8 cellular contexts compared by ENCODE assay signal in the genomic region with DNA sequence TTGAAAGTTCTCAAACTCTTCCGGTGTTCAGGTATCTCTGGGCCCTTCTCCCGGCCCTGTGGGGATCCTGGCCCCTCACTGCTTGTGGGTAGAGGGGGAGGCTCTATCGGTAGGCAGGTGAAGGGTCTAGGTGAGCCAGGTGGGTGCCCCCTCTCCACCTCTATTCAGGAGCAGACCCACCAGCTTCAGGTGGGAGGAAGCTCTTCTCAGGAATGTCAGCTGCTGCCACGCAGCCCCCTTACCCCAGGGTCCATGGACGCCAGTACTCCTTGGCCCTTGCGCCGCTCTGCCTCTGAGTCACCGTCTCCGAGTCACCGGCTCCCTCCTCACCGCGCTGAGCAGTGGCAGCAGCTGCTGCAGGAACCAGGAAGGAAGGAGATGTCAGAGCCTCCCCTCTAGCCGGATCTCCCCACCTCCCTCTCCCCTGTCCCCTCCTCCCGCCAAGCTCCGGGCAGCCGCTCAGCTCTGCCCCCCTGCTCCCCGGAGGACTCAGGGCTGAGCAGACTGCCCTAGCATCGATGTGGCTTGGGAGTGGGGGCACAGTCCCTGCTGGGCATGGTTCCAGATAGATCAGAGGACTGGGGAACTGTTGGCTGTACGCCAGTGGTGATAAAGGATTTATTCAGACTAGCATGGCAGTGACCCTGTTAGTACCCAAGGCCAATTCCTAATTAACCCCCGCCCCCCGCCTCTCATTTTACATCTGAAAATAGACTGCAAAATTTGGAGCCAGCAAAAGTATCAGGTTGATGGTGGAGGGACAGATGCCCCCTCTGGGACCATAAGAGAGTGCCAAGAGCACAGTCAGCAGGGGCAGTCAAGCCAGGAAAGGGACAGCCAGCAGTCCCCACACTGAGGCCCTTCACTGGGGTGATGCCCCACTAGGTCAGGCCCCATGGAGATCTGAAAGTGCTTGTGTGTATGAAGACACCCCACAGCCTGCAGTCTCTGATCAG. TPM values are rescaled to one million over a fixed set of nuclear protein-coding genes. Genes with fewer than 3 reads are reported as not detected.
DNase-seq lines count a peak whose midpoint lies in the region; ATAC-seq and TF ChIP-seq lines count a peak whose summit lies in the region.

A gene with protein sequence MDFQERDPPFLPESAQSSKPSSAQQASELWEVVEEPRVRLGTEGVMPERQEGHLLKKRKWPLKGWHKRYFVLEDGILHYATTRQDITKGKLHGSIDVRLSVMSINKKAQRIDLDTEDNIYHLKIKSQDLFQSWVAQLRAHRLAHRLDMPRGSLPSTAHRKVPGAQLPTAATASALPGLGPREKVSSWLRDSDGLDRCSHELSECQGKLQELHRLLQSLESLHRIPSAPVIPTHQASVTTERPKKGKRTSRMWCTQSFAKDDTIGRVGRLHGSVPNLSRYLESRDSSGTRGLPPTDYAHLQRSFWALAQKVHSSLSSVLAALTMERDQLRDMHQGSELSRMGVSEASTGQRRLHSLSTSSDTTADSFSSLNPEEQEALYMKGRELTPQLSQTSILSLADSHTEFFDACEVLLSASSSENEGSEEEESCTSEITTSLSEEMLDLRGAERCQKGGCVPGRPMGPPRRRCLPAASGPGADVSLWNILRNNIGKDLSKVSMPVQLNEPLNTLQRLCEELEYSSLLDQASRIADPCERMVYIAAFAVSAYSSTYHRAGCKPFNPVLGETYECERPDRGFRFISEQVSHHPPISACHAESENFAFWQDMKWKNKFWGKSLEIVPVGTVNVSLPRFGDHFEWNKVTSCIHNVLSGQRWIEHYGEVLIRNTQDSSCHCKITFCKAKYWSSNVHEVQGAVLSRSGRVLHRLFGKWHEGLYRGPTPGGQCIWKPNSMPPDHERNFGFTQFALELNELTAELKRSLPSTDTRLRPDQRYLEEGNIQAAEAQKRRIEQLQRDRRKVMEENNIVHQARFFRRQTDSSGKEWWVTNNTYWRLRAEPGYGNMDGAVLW (minus strand): TSS at position 371 of the 956 bp plus-strand sequence. CDS start 1,516 bp downstream, outside the sequence.

- H3K36me3 Mint-ChIP-seq in CD4-positive, CD25-positive, alpha-beta regulatory T cell, result peaks cover 30% of the 10 kb centered on the region

- H3K27me3 ChIP-seq in CD4-positive, CD25-positive, alpha-beta regulatory T cell (ENCODE audit: control insufficient read depth, insufficient read depth, low read length), result no peaks in the 10 kb centered on the region
- no peaks in the 10 kb centered on the region for H3K27me3 ChIP-seq in HUES64 (ENCODE audit: insufficient read depth, low read length)
- no peaks in the 10 kb centered on the region for H3K27me3 ChIP-seq in mucosa of stomach (ENCODE audit: control insufficient read depth, insufficient read depth, low read length)

- peak within 1 kb of the TSS; percentile 72 for H3K27ac ChIP-seq in CD4-positive, CD25-positive, alpha-beta regulatory T cell (ENCODE audit: insufficient read depth, low read length, poor library complexity, severe bottlenecking)
- no peak within 1 kb of the TSS for H3K27ac ChIP-seq in HUES64 (ENCODE audit: low read depth, low read length)

- peak within 1 kb of the TSS; percentile 95 to 98 (median 98) for H3K4me3 Mint-ChIP-seq in CD4-positive, CD25-positive, alpha-beta regulatory T cell

- H3K9ac ChIP-seq in HUES64 (ENCODE audit: low read depth, low read length) (peak within 1 kb of the TSS; percentile 66), mucosa of stomach (ENCODE audit: low read length) (peak within 1 kb of the TSS; percentile 94)

- ATAC-seq in CD4-positive, CD25-positive, alpha-beta regulatory T cell (ENCODE audit: low read depth in 2 of 2), result peak; percentile 97 to 98
- ATAC-seq in GM19452 (IDR thresholded peaks at IDR 0.05; ENCODE audit: unreplicated experiment), result peak; percentile 79

- no peaks in the 10 kb centered on the region for H3K27me3 Mint-ChIP-seq in CD4-positive, CD25-positive, alpha-beta regulatory T cell

- H3K4me1 Mint-ChIP-seq in CD4-positive, CD25-positive, alpha-beta regulatory T cell, result peaks cover 0 to 30% (median 17%) of the 10 kb centered on the region in 4 donors

- peaks cover 55% of the 10 kb centered on the region for H3K36me3 ChIP-seq in CD4-positive, CD25-positive, alpha-beta regulatory T cell (ENCODE audit: control insufficient read depth, insufficient read depth, low read length)
- H3K36me3 ChIP-seq in HUES64 (ENCODE audit: insufficient read depth, low read length) (peaks cover 32% of the 10 kb centered on the region), mucosa of stomach (ENCODE audit: control insufficient read depth, insufficient read depth, low read length) (peaks cover 35% of the 10 kb centered on the region)

- H3K4me1 ChIP-seq in CD4-positive, CD25-positive, alpha-beta regulatory T cell (ENCODE audit: control insufficient read depth, insufficient read depth, low read length, poor library complexity, severe bottlenecking), result peaks cover 27% of the 10 kb centered on the region
- H3K4me1 ChIP-seq in HUES64 (ENCODE audit: insufficient read depth, low read length), result peaks cover 4% of the 10 kb centered on the region
- peaks cover 38% of the 10 kb centered on the region for H3K4me1 ChIP-seq in mucosa of stomach (ENCODE audit: control insufficient read depth, insufficient read depth, low read length)

- 5% methylated on average over 16 of the region's 21 CpGs for WGBS in HUES64

- DNase-seq in CD4-positive, CD25-positive, alpha-beta regulatory T cell, result peak; percentile 57 to 90 (median 71)
- peak; percentile 91 for DNase-seq in OCI-M1 (lab: John Stamatoyannopoulos, UW)
- peak; percentile 50 for DNase-seq in activated T-cell treated with anti-CD3 and anti-CD28 coated beads for 4 hours
- peak; percentile 76 to 78 for DNase-seq in erythroblast (lab: John Stamatoyannopoulos, UW)
- DNase-seq in stimulated activated CD8-positive, alpha-beta memory T cell treated with anti-CD3 and anti-CD28 coated beads, Interleukin-7, amount 100 ng/mL, for 1 hour (ENCODE audit: low read depth in 2 of 2), result peak; percentile 61

- H3K4me3 ChIP-seq in CD4-positive, CD25-positive, alpha-beta regulatory T cell (ENCODE audit: low read depth, low read length), result peak within 1 kb of the TSS; percentile 78
- H3K4me3 ChIP-seq in HUES64 (ENCODE audit: low read length) (peak within 1 kb of the TSS; percentile 83), mucosa of stomach (ENCODE audit: low read length) (peak within 1 kb of the TSS; percentile 98)

- H3K9me3 ChIP-seq in CD4-positive, CD25-positive, alpha-beta regulatory T cell (ENCODE audit: control insufficient read depth in 2 of 2, low read length in 2 of 2), result no peaks in the 10 kb centered on the region
- H3K9me3 ChIP-seq in HUES64 (ENCODE audit: insufficient read depth, low read depth, low read length) (no peaks in the 10 kb centered on the region), mucosa of stomach (ENCODE audit: control insufficient read depth, low read length) (no peaks in the 10 kb centered on the region)

- peak within 1 kb of the TSS; percentile 57 to 98 (median 94) for H3K27ac Mint-ChIP-seq in CD4-positive, CD25-positive, alpha-beta regulatory T cell

- H3K9me3 Mint-ChIP-seq in CD4-positive, CD25-positive, alpha-beta regulatory T cell, result no peaks in the 10 kb centered on the region

- peak; percentile 63 for TF ChIP-seq POLR2A in erythroblast (IDR thresholded peaks at IDR 0.05; ENCODE audit: low read length)

RNA-seq across cellular contexts. Expression of the gene that starts here (rescaled TPM):
- 46.1 TPM for total RNA-seq in CD4-positive, CD25-positive, alpha-beta regulatory T cell
- 1 to 10 TPM; 2.1 to 5.1 (median 3.4) TPM for polyA plus RNA-seq in CD4-positive, CD25-positive, alpha-beta regulatory T cell
- polyA plus RNA-seq in HUES64 (2013, experiment 1 of 2), result 5.1 TPM
- polyA plus RNA-seq in HUES64 (2013, experiment 2 of 2), result 5.9 TPM
